23 cellular contexts compared by ENCODE assay signal in genomic region chrX:30253257-30253656, GRCh38. TPM values are rescaled to one million over a fixed set of nuclear protein-coding genes. Genes with fewer than 3 reads are reported as not detected.
A peak's percentile ranks its signal among the peaks of the same experiment; 100 is the strongest.
DNase-seq lines count a peak whose midpoint lies in the region; ATAC-seq, FAIRE-seq and TF ChIP-seq lines count a peak whose summit lies in the region.
"Had no signal": no experiment of that assay in that cellular context is flagged by ENCODE, and none has a peak within 500 bp of the region (broad histone marks: within the 10 kb centered on the region; RNA-seq: fewer than 3 reads in every experiment).

No MANE protein-coding gene starts in this region.

- TF ChIP-seq POLR2A in GM12891 (IDR thresholded peaks at IDR 0.05; ENCODE audit: low read depth, low read length) = no peak

- no peaks in the 10 kb centered on the region for H3K36me3 ChIP-seq in effector memory CD4-positive, alpha-beta T cell (ENCODE audit: control insufficient read depth, insufficient read depth, low read length)
- H3K36me3 ChIP-seq: BLaER1, brain microvascular endothelial cell, right atrium auricular region had no signal

- no peak overlapping the region for H3K4me3 ChIP-seq in effector memory CD4-positive, alpha-beta T cell (ENCODE audit: insufficient read depth, low read depth, low read length, poor library complexity, severe bottlenecking)
- H3K4me3 ChIP-seq: BLaER1, right atrium auricular region had no signal

- H3K27ac ChIP-seq in effector memory CD4-positive, alpha-beta T cell (ENCODE audit: insufficient read depth, low read length, poor library complexity, severe bottlenecking) = no peak overlapping the region
- H3K27ac ChIP-seq: BLaER1, brain microvascular endothelial cell, foreskin keratinocyte, HL-60, right atrium auricular region had no signal

- H3K9me3 ChIP-seq in effector memory CD4-positive, alpha-beta T cell (ENCODE audit: control insufficient read depth, low read length) = no peaks in the 10 kb centered on the region
- H3K9me3 ChIP-seq: right atrium auricular region had no signal

- DNase-seq in GM12891 (ENCODE audit: insufficient read length, low spot score) (no peak), C1 segment of cervical spinal cord (lab: John Stamatoyannopoulos, UW) (no peak)
- no peak for DNase-seq in stimulated activated naive CD8-positive, alpha-beta T cell treated with anti-CD3 and anti-CD28 coated beads, Interleukin-15, Interleukin-2, amounts not matched to agents 100 U/mL and 50 U/mL, for 24 hours
- DNase-seq in effector memory CD4-positive, alpha-beta T cell = no peak
- no peak for DNase-seq in stimulated activated CD4-positive, alpha-beta T cell treated with anti-CD3 and anti-CD28 coated beads, Interleukin-4, amount 100 ng/mL, for 4 hours
- DNase-seq: activated CD8-positive, alpha-beta T cell treated with anti-CD3 and anti-CD28 coated beads for 36 hours; activated naive CD8-positive, alpha-beta T cell treated with anti-CD3 and anti-CD28 coated beads, Interleukin-2, amount 10 ng/mL, durations not matched to agents 7 days and 5 days; activated T-cell treated with anti-CD3 and anti-CD28 coated beads, Interleukin-2, amount 50 U/mL, for 48 hours; brain microvascular endothelial cell; cortex of kidney; DMS 273 treated with DMSO at 0.1 percent for 48 hours; foreskin keratinocyte; NCI-H187 treated with DMSO at 0.1 percent for 48 hours; NCI-H524; stimulated activated naive CD4-positive, alpha-beta T cell; T-helper 1 cell had no signal

- peak; percentile 38 for FAIRE-seq in GM12891 (lab: Jason Lieb, UNC)

- no peaks in the 10 kb centered on the region for H3K4me1 ChIP-seq in effector memory CD4-positive, alpha-beta T cell (ENCODE audit: control insufficient read depth, insufficient read depth, low read length, poor library complexity, severe bottlenecking)
- H3K4me1 ChIP-seq: BLaER1, foreskin keratinocyte, right atrium auricular region had no signal

- H3K27me3 ChIP-seq in effector memory CD4-positive, alpha-beta T cell (replicated peaks; ENCODE audit: control insufficient read depth, insufficient read depth, low read length, poor library complexity, severe bottlenecking) = no peaks in the 10 kb centered on the region
- H3K27me3 ChIP-seq: BLaER1, brain microvascular endothelial cell, foreskin keratinocyte, right atrium auricular region had no signal

- peak; percentile 85 for ATAC-seq in GM19351 (IDR thresholded peaks at IDR 0.05; ENCODE audit: unreplicated experiment)
- ATAC-seq in HG02610 (IDR thresholded peaks at IDR 0.05; ENCODE audit: unreplicated experiment) = peak; percentile 74
- ATAC-seq in HG03280 (IDR thresholded peaks at IDR 0.05; ENCODE audit: unreplicated experiment) = peak; percentile 69
- no peak for ATAC-seq in stimulated activated naive CD8-positive, alpha-beta T cell treated with anti-CD3 and anti-CD28 coated beads, Interleukin-15, Interleukin-2, amounts not matched to agents 100 U/mL and 50 U/mL, for 24 hours
- ATAC-seq: activated CD8-positive, alpha-beta T cell treated with anti-CD3 and anti-CD28 coated beads for 36 hours; foreskin keratinocyte; Right ventricle myocardium inferior had no signal

TF ChIP-seq in GM12891, 5 proteins besides CTCF, POLR2A, EP300 and RAD21:
- TF ChIP-seq TAF1 (IDR thresholded peaks at IDR 0.05; ENCODE audit: low read depth, low read length) (no peak), SPI1 (IDR thresholded peaks at IDR 0.05; ENCODE audit: low read depth, low read length) (no peak), POLR2AphosphoS5 (IDR thresholded peaks at IDR 0.05; ENCODE audit: low read depth, low read length) (no peak), POU2F2 (IDR thresholded peaks at IDR 0.05; ENCODE audit: low read depth, low read length) (no peak), PAX5 (IDR thresholded peaks at IDR 0.05; ENCODE audit: insufficient read depth, low read length, severe bottlenecking) (no peak)

RNA-seq across cellular contexts. Expression of gene MAGEB1, which starts 6.3 kb away (rescaled TPM):
- not detected for polyA plus RNA-seq in GM12891 (2012; ENCODE audit: low read depth, missing spikeins)
- polyA plus RNA-seq: foreskin keratinocyte had no signal

RNA-seq across cellular contexts. Expression of gene MAGEB4, which starts 11.5 kb away (rescaled TPM):
- not detected for polyA plus RNA-seq in GM12891 (2012; ENCODE audit: low read depth, missing spikeins)
- polyA plus RNA-seq: foreskin keratinocyte had no signal

RNA-seq across cellular contexts. Expression of gene MAGEB3, which starts 22.8 kb away (rescaled TPM):
- polyA plus RNA-seq in GM12891 (2012; ENCODE audit: low read depth, missing spikeins) = not detected
- polyA plus RNA-seq: foreskin keratinocyte had no signal

RNA-seq across cellular contexts. Expression of gene MAGEB2, which starts 37.9 kb away (rescaled TPM):
- not detected for polyA plus RNA-seq in GM12891 (2012; ENCODE audit: low read depth, missing spikeins)
- polyA plus RNA-seq: foreskin keratinocyte had no signal

RNA-seq across cellular contexts. Expression of gene NR0B1, which starts 55.9 kb away (rescaled TPM):
- not detected for polyA plus RNA-seq in GM12891 (2012; ENCODE audit: low read depth, missing spikeins)
- polyA plus RNA-seq: foreskin keratinocyte had no signal
